Comparison of ENCODE assay signal across 20 cellular contexts in the genomic region with DNA sequence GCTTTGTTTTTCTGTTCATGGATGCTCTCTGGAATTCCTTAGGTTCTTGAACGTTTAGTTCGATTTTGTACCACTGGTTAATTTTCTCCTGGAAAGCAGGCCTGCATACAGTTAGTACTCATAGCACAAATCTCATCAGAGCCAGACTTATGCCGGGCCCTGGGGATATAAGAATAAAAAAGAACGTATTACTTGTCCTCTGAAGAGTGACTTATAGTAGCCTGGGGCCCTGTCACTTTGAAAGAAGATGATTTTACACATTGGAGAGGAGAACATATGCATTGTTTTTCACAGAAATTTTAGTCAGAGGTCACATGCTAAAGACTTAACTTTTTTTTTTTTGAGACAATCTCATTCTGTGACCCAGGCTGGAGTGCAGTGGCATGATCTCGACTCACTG. TPM values are rescaled to one million over a fixed set of nuclear protein-coding genes. Genes with fewer than 3 reads are reported as not detected.
"Had no signal": no experiment of that assay in that cellular context is flagged by ENCODE, and none has a peak within 500 bp of the region (broad histone marks: within the 10 kb centered on the region; RNA-seq: fewer than 3 reads in every experiment).

No MANE protein-coding gene starts in this region.

- ATAC-seq: left cardiac atrium; left lung; naive thymus-derived CD8-positive, alpha-beta T cell; pancreas; sciatic nerve; stimulated activated memory B cell treated with anti-CD40 and anti-IgM and Interleukin-4, amounts not matched to agents 10 μg/mL and 1 μg/mL and 100 μg/mL, for 72 hours; stimulated activated naive CD8-positive, alpha-beta T cell treated with anti-CD3 and anti-CD28 coated beads, Interleukin-15, Interleukin-2, amounts not matched to agents 100 U/mL and 50 U/mL, for 24 hours had no signal

- H3K27ac ChIP-seq: esophagus muscularis mucosa, left lung, pancreas, right atrium auricular region, testis, tibial artery, upper lobe of left lung had no signal

- H3K4me1 ChIP-seq: pancreas had no signal

- H3K4me3 ChIP-seq: esophagus muscularis mucosa, left lung, pancreas, right atrium auricular region, testis, tibial artery, upper lobe of left lung had no signal

- H3K9me3 ChIP-seq: esophagus muscularis mucosa, left lung, pancreas, right atrium auricular region, testis, tibial artery, upper lobe of left lung had no signal

- H3K36me3 ChIP-seq: esophagus muscularis mucosa, left lung, pancreas, right atrium auricular region, tibial artery, upper lobe of left lung had no signal

- DNase-seq: central memory CD4-positive, alpha-beta T cell; effector CD8-positive, alpha-beta T cell; endodermal cell; left cardiac atrium; left lung; mesenchymal stem cell; naive thymus-derived CD8-positive, alpha-beta T cell; nephron progenitor cell; pancreas; stimulated activated CD4-positive, alpha-beta T cell treated with anti-CD3 and anti-CD28 coated beads, Interleukin-2, amount 100 ng/mL, for 24 hours; stimulated activated CD4-positive, alpha-beta T cell treated with anti-CD3 and anti-CD28 coated beads, Interleukin-4, amount 100 ng/mL, for 4 hours; stimulated activated naive CD8-positive, alpha-beta T cell treated with anti-CD3 and anti-CD28 coated beads, Interleukin-15, Interleukin-2, amounts not matched to agents 100 U/mL and 50 U/mL, for 24 hours; substantia nigra; testis; tibial artery; upper lobe of left lung had no signal

- H3K27me3 ChIP-seq: esophagus muscularis mucosa, left lung, pancreas, right atrium auricular region, testis, tibial artery, upper lobe of left lung had no signal

RNA-seq across cellular contexts. Expression of a gene that starts 50.3 kb away (rescaled TPM):
- total RNA-seq: naive thymus-derived CD8-positive, alpha-beta T cell had no signal
- polyA plus RNA-seq: naive thymus-derived CD8-positive, alpha-beta T cell had no signal
